Comparison of ENCODE assay signal across 1 cellular context in genomic region chr16:2904100-2904921, GRCh38.
A peak's percentile ranks its signal among the peaks of the same experiment; 100 is the strongest.
TF ChIP-seq lines count a peak whose summit lies in the region.

No MANE protein-coding gene starts in this region.

TF ChIP-seq in HepG2, 621 proteins besides CTCF, POLR2A, EP300 and RAD21 (continued from another document and continues in another):
- TF ChIP-seq TFAP4 (IDR thresholded peaks at IDR 0.05; ENCODE audit: borderline replicate concordance, low read depth) (no peak), ZBTB14 (CRISPR knock-in tag; IDR thresholded peaks at IDR 0.05) (peak; percentile 46; the same call in 1 of the 2 replicates), HNF4A (CRISPR knock-in tag; IDR thresholded peaks at IDR 0.05) (no peak), PAX8 (CRISPR knock-in tag; IDR thresholded peaks at IDR 0.05; ENCODE audit: borderline replicate concordance) (0 out of 2 replicates have a peak, but pooled peaks have one; percentile 35), SNRNP70 (IDR thresholded peaks at IDR 0.05; ENCODE audit: low read depth, low read length) (no peak), HNF4G (IDR thresholded peaks at IDR 0.05; ENCODE audit: borderline replicate concordance, low read depth, low read length) (no peak), HNF4G (CRISPR knock-in tag; IDR thresholded peaks at IDR 0.05; ENCODE audit: borderline replicate concordance, low read depth) (0 out of 2 replicates have a peak, but pooled peaks have one; percentile 39), ZNF619 (CRISPR knock-in tag; IDR thresholded peaks at IDR 0.05) (peak; percentile 78; the same call in 1 of the 2 replicates), ZUFSP (CRISPR knock-in tag; IDR thresholded peaks at IDR 0.05; ENCODE audit: borderline replicate concordance) (no peak), TIGD3 (CRISPR knock-in tag; IDR thresholded peaks at IDR 0.05; ENCODE audit: borderline replicate concordance) (no peak), SAP130 (CRISPR knock-in tag; IDR thresholded peaks at IDR 0.05; ENCODE audit: low read depth) (peak; percentile 90), ZNF496 (CRISPR knock-in tag; IDR thresholded peaks at IDR 0.05; ENCODE audit: insufficient replicate concordance) (no peak), XBP1 (CRISPR knock-in tag; IDR thresholded peaks at IDR 0.05) (no peak), NKX3-1 (CRISPR knock-in tag; IDR thresholded peaks at IDR 0.05) (peak; percentile 84), ZNF333 (CRISPR knock-in tag; IDR thresholded peaks at IDR 0.05; ENCODE audit: borderline replicate concordance) (0 out of 2 replicates have a peak, but pooled peaks have one; percentile 59), SMYD3 (CRISPR knock-in tag; IDR thresholded peaks at IDR 0.05) (no peak), STAT5B (CRISPR knock-in tag; IDR thresholded peaks at IDR 0.05) (no peak), ZBTB20 (CRISPR knock-in tag; IDR thresholded peaks at IDR 0.05; ENCODE audit: borderline replicate concordance, low read depth) (no peak), NFATC3 (CRISPR knock-in tag; IDR thresholded peaks at IDR 0.05) (no peak; the same call in 1 of the 2 replicates), U2AF1 (optimal IDR thresholded peaks at IDR 0.05; ENCODE audit: low read depth, low read length) (no peak), ZFY (CRISPR knock-in tag; IDR thresholded peaks at IDR 0.05) (peak; percentile 89), ZBTB3 (CRISPR knock-in tag; IDR thresholded peaks at IDR 0.05; ENCODE audit: borderline replicate concordance, low read depth) (no peak), HMGXB3 (CRISPR knock-in tag; IDR thresholded peaks at IDR 0.05; ENCODE audit: borderline replicate concordance) (no peak), PHF20 (CRISPR knock-in tag; IDR thresholded peaks at IDR 0.05) (no peak; the same call in none of the 2 replicates), ZNF235 (CRISPR knock-in tag; IDR thresholded peaks at IDR 0.05; ENCODE audit: borderline replicate concordance) (no peak), ATF4 (CRISPR knock-in tag; IDR thresholded peaks at IDR 0.05) (no peak), ZNF160 (CRISPR knock-in tag; IDR thresholded peaks at IDR 0.05) (peak; percentile 40; the same call in 1 of the 2 replicates), TCF7L2 (IDR thresholded peaks at IDR 0.05; ENCODE audit: low read depth, low read length) (no peak), CREBL2 (CRISPR knock-in tag; IDR thresholded peaks at IDR 0.05; ENCODE audit: borderline replicate concordance) (no peak), ZNF605 (CRISPR knock-in tag; IDR thresholded peaks at IDR 0.05) (no peak; the same call in 1 of the 2 replicates), ZNF503 (CRISPR knock-in tag; IDR thresholded peaks at IDR 0.05) (0 out of 2 replicates have a peak, but pooled peaks have one; percentile 3), HOMEZ (CRISPR knock-in tag; IDR thresholded peaks at IDR 0.05; ENCODE audit: low read depth) (0 out of 2 replicates have a peak, but pooled peaks have one; percentile 15), ZXDC (CRISPR knock-in tag; IDR thresholded peaks at IDR 0.05) (no peak; the same call in 1 of the 2 replicates), GRHL1 (CRISPR knock-in tag; conservative IDR thresholded peaks at IDR 0.05) (no peak)
